In the genomic region with DNA sequence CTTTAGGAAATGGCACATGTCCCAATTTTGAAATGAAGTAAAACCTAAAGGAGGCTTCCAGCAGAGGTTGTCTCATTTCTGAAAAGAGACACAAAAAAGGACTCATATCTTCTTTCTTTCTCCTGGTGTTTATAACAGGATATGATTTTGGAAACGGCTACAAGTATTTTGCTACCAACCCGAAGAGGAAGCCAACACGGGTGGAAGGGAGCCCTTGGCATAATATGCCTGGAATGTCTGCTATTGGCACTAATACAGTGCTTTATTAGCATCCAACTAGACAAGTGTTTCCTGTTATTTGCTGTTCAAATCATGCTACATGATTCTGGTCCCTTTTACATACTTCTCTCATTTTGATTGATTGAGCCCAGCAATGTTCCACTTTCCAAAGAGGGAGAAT, we compare ENCODE assay signal across 9 cellular contexts. TPM values are rescaled to one million over a fixed set of nuclear protein-coding genes. Genes with fewer than 3 reads are reported as not detected.
"Had no signal": no experiment of that assay in that cellular context is flagged by ENCODE, and none has a peak within 500 bp of the region (broad histone marks: within the 10 kb centered on the region; RNA-seq: fewer than 3 reads in every experiment).

No MANE protein-coding gene starts in this region.

RNA-seq across cellular contexts. Expression of a gene that starts 8.7 kb away (rescaled TPM):
- total RNA-seq: activated CD8-positive, alpha-beta T cell treated with anti-CD3 and anti-CD28 coated beads, Interleukin-2, amount 10 ng/mL, durations not matched to agents 7 days and 5 days; activated T-helper 1 cell treated with anti-CD3 and anti-CD28 coated beads, Interleukin-12 subunit alpha, Interleukin-12 subunit beta, Interleukin-2, Interleukin-4 antibody, amounts not matched to agents 30 ng/mL and 10 ng/mL and 1 ng/mL, durations not matched to agents 14 hours and 24 hours and 36 hours; dermis microvascular lymphatic vessel endothelial cell; hepatocyte; left lung; lung; osteocyte; progenitor cell of endocrine pancreas; thoracic aorta had no signal
- polyA plus RNA-seq: hepatocyte had no signal
